Comparison of ENCODE assay signal across 8 cellular contexts in genomic region chr22:49046546-49047305, GRCh38.
DNase-seq lines count a peak whose midpoint lies in the region; ATAC-seq and TF ChIP-seq lines count a peak whose summit lies in the region.

No MANE protein-coding gene starts in this region.

- H3K27ac Mint-ChIP-seq in activated naive CD4-positive, alpha-beta T cell treated with anti-CD3 and anti-CD28 coated beads for 36 hours = no peak overlapping the region

- H3K4me3 ChIP-seq in transverse colon = no peak overlapping the region

- H3K9me3 ChIP-seq in transverse colon = no peaks in the 10 kb centered on the region

- no peak overlapping the region for H3K4me3 Mint-ChIP-seq in activated naive CD4-positive, alpha-beta T cell treated with anti-CD3 and anti-CD28 coated beads for 36 hours

- no peak for ATAC-seq in GM18867 (IDR thresholded peaks at IDR 0.05; ENCODE audit: unreplicated experiment)

- H3K27ac ChIP-seq in transverse colon = no peak overlapping the region

- H3K4me1 Mint-ChIP-seq in activated naive CD4-positive, alpha-beta T cell treated with anti-CD3 and anti-CD28 coated beads for 36 hours (ENCODE audit: low read depth) = no peaks in the 10 kb centered on the region

- peak; percentile 70 for DNase-seq in DMS 273 (lab: John Stamatoyannopoulos, UW; ENCODE audit: unreplicated experiment)
- DNase-seq in DMS 273 treated with DMSO at 0.1 percent for 48 hours (lab: John Stamatoyannopoulos, UW) = no peak
- peak; percentile 39 for DNase-seq in NCI-H2171 (lab: John Stamatoyannopoulos, UW)
- peak; percentile 61 for DNase-seq in activated naive CD4-positive, alpha-beta T cell treated with anti-CD3 and anti-CD28 coated beads for 36 hours
- DNase-seq in left kidney (ENCODE audit: low read depth, low spot score) = peak; percentile 91
- DNase-seq in transverse colon = no peak
- no peak for DNase-seq in epidermal melanocyte (ENCODE audit: insufficient read length, low spot score)

- H3K27me3 Mint-ChIP-seq in activated naive CD4-positive, alpha-beta T cell treated with anti-CD3 and anti-CD28 coated beads for 36 hours (ENCODE audit: low read depth) = peaks cover 4% of the 10 kb centered on the region

- no peaks in the 10 kb centered on the region for H3K9me3 Mint-ChIP-seq in activated naive CD4-positive, alpha-beta T cell treated with anti-CD3 and anti-CD28 coated beads for 36 hours

- 49 to 100% methylated on average over 1 to 17 of the region's 17 CpGs for WGBS in transverse colon (ENCODE audit: low coverage in 1 of 2), 2 donors

- TF ChIP-seq EP300 in transverse colon (IDR thresholded peaks at IDR 0.05; ENCODE audit: low read depth) = no peak

- TF ChIP-seq POLR2A in transverse colon (IDR thresholded peaks at IDR 0.05) = no peak

- in situ Hi-C loops in transverse colon (cut with MboI; ENCODE audit: low pct_ligation_motif_present in 1 of 4, low pct_unique_long_range_greater_than_20kb in 1 of 4, low sequenced_read_pairs in 3 of 4) = no loop called here

- no peaks in the 10 kb centered on the region for H3K36me3 ChIP-seq in transverse colon

- no peaks in the 10 kb centered on the region for H3K36me3 Mint-ChIP-seq in activated naive CD4-positive, alpha-beta T cell treated with anti-CD3 and anti-CD28 coated beads for 36 hours (ENCODE audit: low read depth)

- no peaks in the 10 kb centered on the region for H3K4me1 ChIP-seq in transverse colon

- CTCF ChIA-PET in activated naive CD4-positive, alpha-beta T cell treated with anti-CD3 and anti-CD28 coated beads for 36 hours (lab: Charles Lee) = interaction anchor here (1.3 to 2.7 kb wide), 3 partner anchors 13 to 258 kb away, joined by 3 to 14 read pairs (median 3); no protein-coding TSS in a partner anchor

- peak in 3 of 5 experiments; percentile 14 to 24 (median 20) for TF ChIP-seq CTCF in transverse colon (IDR thresholded peaks at IDR 0.05)

- peaks cover 1% of the 10 kb centered on the region for H3K27me3 ChIP-seq in transverse colon

- intact Hi-C loops in activated naive CD4-positive, alpha-beta T cell treated with anti-CD3 and anti-CD28 coated beads for 36 hours (cut with micrococcal nuclease) = loop anchor here (2.0 to 10.0 kb wide), 3 partner anchors 258 to 678 kb away; no protein-coding TSS in a partner anchor
- intact Hi-C loops in transverse colon (cut with DNase I; ENCODE audit: low total_unique reads) = no loop called here

Comparison
In these comparisons a context has a peak if more than half of its experiments do, and no peak if none do; other contexts are left out.
1. DNase-seq: peak in DMS 273 (single experiment), NCI-H2171 (single experiment), activated naive CD4-positive, alpha-beta T cell treated with anti-CD3 and anti-CD28 coated beads for 36 hours (single experiment) and left kidney (single experiment); none in DMS 273 treated with DMSO at 0.1 percent for 48 hours (single experiment), transverse colon (single experiment) and epidermal melanocyte (single experiment).